1 cellular context compared by ENCODE assay signal in genomic region chr22:23158516-23159286, GRCh38.
TF ChIP-seq lines count a peak whose summit lies in the region.

No MANE protein-coding gene starts in this region.

TF ChIP-seq in H1, 55 proteins besides CTCF, POLR2A, EP300 and RAD21:
- TF ChIP-seq HDAC6 (IDR thresholded peaks at IDR 0.05; ENCODE audit: low read depth, low read length) (no peak), SIN3A (conservative IDR thresholded peaks at IDR 0.05 in 1 of 2, IDR thresholded peaks at IDR 0.05 in 1 of 2; ENCODE audit: low read depth in 1 of 2, low read length in 2 of 2) (no peak), KDM1A (IDR thresholded peaks at IDR 0.05; ENCODE audit: borderline replicate concordance, low read length) (no peak), RXRA (IDR thresholded peaks at IDR 0.05; ENCODE audit: insufficient read depth, low read depth, low read length) (no peak)
- TF ChIP-seq, protein P1, sequence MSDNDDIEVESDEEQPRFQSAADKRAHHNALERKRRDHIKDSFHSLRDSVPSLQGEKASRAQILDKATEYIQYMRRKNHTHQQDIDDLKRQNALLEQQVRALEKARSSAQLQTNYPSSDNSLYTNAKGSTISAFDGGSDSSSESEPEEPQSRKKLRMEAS (IDR thresholded peaks at IDR 0.05), result no peak
